Comparison of ENCODE assay signal across 8 cellular contexts in genomic region chr10:100148353-100149211, GRCh38. TPM values are rescaled to one million over a fixed set of nuclear protein-coding genes. Genes with fewer than 3 reads are reported as not detected.
A peak's percentile ranks its signal among the peaks of the same experiment; 100 is the strongest.
DNase-seq lines count a peak whose midpoint lies in the region; ATAC-seq and TF ChIP-seq lines count a peak whose summit lies in the region.

No MANE protein-coding gene starts in this region.

- POLR2A ChIA-PET in HCT116 (lab: Charles Lee): no interaction called here
- POLR2A ChIA-PET in OCI-LY7 (lab: Charles Lee): no interaction called here

- H2AFZ ChIP-seq in HCT116 (ENCODE audit: low read depth, low read length, poor library complexity, severe bottlenecking): no peak overlapping the region
- no peak overlapping the region for H2AFZ ChIP-seq in OCI-LY7 (ENCODE audit: low read length)

- peaks cover 16% of the 10 kb centered on the region for H3K36me3 Mint-ChIP-seq in mesothelial cell of epicardium
- peaks cover 20% of the 10 kb centered on the region for H3K36me3 Mint-ChIP-seq in T-helper 17 cell (ENCODE audit: low read depth)

- ATAC-seq in HCT116: peak; percentile 44
- no peak for ATAC-seq in T-helper 17 cell

- no peaks in the 10 kb centered on the region for H3K9me3 Mint-ChIP-seq in mesothelial cell of epicardium

- CTCF ChIA-PET in HCT116 (lab: Charles Lee) (no interaction called here), OCI-LY7 (lab: Charles Lee; ENCODE audit: unreplicated experiment) (no interaction called here)

- no peak overlapping the region for H3K4me3 ChIP-seq in HCT116 (replicated peaks in 1 of 2; ENCODE audit: low read depth in 1 of 2, low read length in 2 of 2)
- no peak overlapping the region for H3K4me3 ChIP-seq in OCI-LY7 (ENCODE audit: low read depth, low read length, poor library complexity, severe bottlenecking)
- no peak overlapping the region for H3K4me3 ChIP-seq in fibroblast of pulmonary artery (replicated peaks; ENCODE audit: low read depth, low read length)

- TF ChIP-seq CTCF in GM10266 (IDR thresholded peaks at IDR 0.05; ENCODE audit: control insufficient read depth, insufficient read depth, low read depth, missing control alignments) (no peak), HCT116 (IDR thresholded peaks at IDR 0.05 in 2 of 3, conservative IDR thresholded peaks at IDR 0.05 in 1 of 3; ENCODE audit: borderline replicate concordance in 1 of 3, insufficient read depth in 1 of 3, low read depth in 2 of 3, low read length in 2 of 3) (no peak), OCI-LY7 (conservative IDR thresholded peaks at IDR 0.05; ENCODE audit: low read length) (no peak), fibroblast of pulmonary artery (IDR thresholded peaks at IDR 0.05; ENCODE audit: low read length, missing control alignments) (no peak), mesothelial cell of epicardium (IDR thresholded peaks at IDR 0.05; ENCODE audit: unreplicated experiment) (no peak)

- H3K9me3 ChIP-seq in HCT116 (ENCODE audit: control insufficient read depth in 1 of 2, insufficient read depth in 1 of 2, low read depth in 1 of 2, low read length in 2 of 2): no peaks in the 10 kb centered on the region
- no peaks in the 10 kb centered on the region for H3K9me3 ChIP-seq in OCI-LY7 (ENCODE audit: low read length)
- H3K9me3 ChIP-seq in T-helper 17 cell (ENCODE audit: control insufficient read depth, low read length, poor library complexity, severe bottlenecking): no peaks in the 10 kb centered on the region

- H3K9ac ChIP-seq in HCT116 (ENCODE audit: low read length): no peak overlapping the region

- H3K4me3 Mint-ChIP-seq in mesothelial cell of epicardium: no peak overlapping the region
- H3K4me3 Mint-ChIP-seq in T-helper 17 cell: no peak overlapping the region

- peaks cover 7% of the 10 kb centered on the region for H3K4me1 Mint-ChIP-seq in mesothelial cell of epicardium
- no peaks in the 10 kb centered on the region for H3K4me1 Mint-ChIP-seq in T-helper 17 cell

- H3K27me3 Mint-ChIP-seq in mesothelial cell of epicardium (ENCODE audit: low read depth): no peaks in the 10 kb centered on the region
- no peaks in the 10 kb centered on the region for H3K27me3 Mint-ChIP-seq in T-helper 17 cell

- no peak overlapping the region for H3K27ac ChIP-seq in HCT116 (ENCODE audit: low read depth, low read length)
- H3K27ac ChIP-seq in OCI-LY7 (ENCODE audit: low read depth, low read length, poor library complexity, severe bottlenecking): no peak overlapping the region

- no peak for TF ChIP-seq RAD21 in HCT116 (IDR thresholded peaks at IDR 0.05; ENCODE audit: low read depth)

- no peak for TF ChIP-seq POLR2A in HCT116 (IDR thresholded peaks at IDR 0.05; ENCODE audit: borderline replicate concordance, extremely low read depth, insufficient read depth, insufficient read length)

- BruUV-seq in HCT116 (replicated peaks; lab: Mats Ljungman, UMichigan) (no TSS peak), OCI-LY7 (replicated peaks; lab: Mats Ljungman, UMichigan) (no TSS peak)

- H3K4me2 ChIP-seq in HCT116 (ENCODE audit: low read length) (peak overlapping the region; percentile 14; the same call in 1 of the 2 replicates), OCI-LY7 (ENCODE audit: low read length) (no peak overlapping the region)

- no peaks in the 10 kb centered on the region for H3K9me2 ChIP-seq in HCT116 (ENCODE audit: insufficient read depth)
- no peaks in the 10 kb centered on the region for H3K9me2 ChIP-seq in OCI-LY7 (ENCODE audit: insufficient read depth, low read length)

- RAD21 ChIA-PET in HCT116 (lab: Charles Lee; ENCODE audit: low non-redundant PET in 1 of 2, low total read pairs in 2 of 2, uncharacterized antibody in 2 of 2, unreplicated experiment in 2 of 2): no interaction called here

- H3K27ac Mint-ChIP-seq in mesothelial cell of epicardium: no peak overlapping the region
- H3K27ac Mint-ChIP-seq in T-helper 17 cell: no peak overlapping the region

- DNase-seq in GM10266 (ENCODE audit: extremely low spot score) (peak; percentile 60), HCT116 (ENCODE audit: low read depth, low spot score) (peak; percentile 60), OCI-LY7 (ENCODE audit: low spot score) (peak; percentile 11), fibroblast of pulmonary artery (ENCODE audit: low read depth) (peak; percentile 36), DMS114 treated with DMSO at 0.1 percent for 48 hours (lab: John Stamatoyannopoulos, UW; ENCODE audit: unreplicated experiment) (no peak), mesothelial cell of epicardium (ENCODE audit: low spot score in 2 of 2, unreplicated experiment in 2 of 2) (no peak), posterior vena cava (ENCODE audit: low spot score) (no peak), T-helper 17 cell (no peak)

- peaks cover 0 to 28% of the 10 kb centered on the region in 2 experiments; a peak in 2 of 4 replicates for H3K4me1 ChIP-seq in HCT116 (ENCODE audit: control insufficient read depth in 1 of 2, insufficient read depth in 2 of 2, low read length in 2 of 2)
- no peaks in the 10 kb centered on the region for H3K4me1 ChIP-seq in OCI-LY7 (ENCODE audit: insufficient read depth, low read length, poor library complexity, severe bottlenecking)

- no peaks in the 10 kb centered on the region for H3K79me2 ChIP-seq in HCT116 (ENCODE audit: insufficient read depth, low read length)
- H3K79me2 ChIP-seq in OCI-LY7 (ENCODE audit: insufficient read depth, low read depth, low read length): no peaks in the 10 kb centered on the region

- H3K36me3 ChIP-seq in HCT116 (ENCODE audit: control insufficient read depth in 1 of 2, insufficient read depth in 2 of 2, low read length in 2 of 2): peaks cover 24 to 33% of the 10 kb centered on the region in 2 experiments
- H3K36me3 ChIP-seq in OCI-LY7 (ENCODE audit: insufficient read depth, low read length): peaks cover 41% of the 10 kb centered on the region

- no peaks in the 10 kb centered on the region for H3K27me3 ChIP-seq in HCT116 (ENCODE audit: insufficient read depth, low read length)

- intact Hi-C loops in HCT116 (cut with micrococcal nuclease): no loop called here
- intact Hi-C loops in OCI-LY7 (cut with micrococcal nuclease; ENCODE audit: unreplicated experiment): no loop called here
- intact Hi-C loops in posterior vena cava (cut with DNase I): no loop called here

- H4K20me1 ChIP-seq in HCT116 (ENCODE audit: insufficient read depth): no peaks in the 10 kb centered on the region
- H4K20me1 ChIP-seq in OCI-LY7 (ENCODE audit: insufficient read depth, low read length): no peaks in the 10 kb centered on the region

TF ChIP-seq in HCT116, 20 proteins besides CTCF, POLR2A, EP300 and RAD21:
- TF ChIP-seq SP1 (IDR thresholded peaks at IDR 0.05; ENCODE audit: low read depth): peak; percentile 78
- no peak for TF ChIP-seq SIN3A (IDR thresholded peaks at IDR 0.05; ENCODE audit: low read depth)
- TF ChIP-seq CEBPB (IDR thresholded peaks at IDR 0.05; ENCODE audit: low read depth): peak; percentile 91
- TF ChIP-seq FOSL1 (IDR thresholded peaks at IDR 0.05; ENCODE audit: low read depth): peak; percentile 87
- TF ChIP-seq, protein P1, sequence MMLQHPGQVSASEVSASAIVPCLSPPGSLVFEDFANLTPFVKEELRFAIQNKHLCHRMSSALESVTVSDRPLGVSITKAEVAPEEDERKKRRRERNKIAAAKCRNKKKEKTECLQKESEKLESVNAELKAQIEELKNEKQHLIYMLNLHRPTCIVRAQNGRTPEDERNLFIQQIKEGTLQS (IDR thresholded peaks at IDR 0.05): 0 out of 2 replicates have a peak, but pooled peaks have one; percentile 11
- TF ChIP-seq TCF7L2 (IDR thresholded peaks at IDR 0.05; ENCODE audit: borderline replicate concordance, extremely low read depth, insufficient read depth, insufficient read length): peak; percentile 35
- TF ChIP-seq ZNF274 (IDR thresholded peaks at IDR 0.05; ENCODE audit: low read depth, low read length): no peak
- no peak for TF ChIP-seq EZH2 (IDR thresholded peaks at IDR 0.05)
- TF ChIP-seq YY1 (IDR thresholded peaks at IDR 0.05; ENCODE audit: extremely low read depth, insufficient replicate concordance, low read depth, low read length): no peak
- TF ChIP-seq JUND (IDR thresholded peaks at IDR 0.05): peak; percentile 82
- TF ChIP-seq, protein P2, sequence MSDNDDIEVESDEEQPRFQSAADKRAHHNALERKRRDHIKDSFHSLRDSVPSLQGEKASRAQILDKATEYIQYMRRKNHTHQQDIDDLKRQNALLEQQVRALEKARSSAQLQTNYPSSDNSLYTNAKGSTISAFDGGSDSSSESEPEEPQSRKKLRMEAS (IDR thresholded peaks at IDR 0.05): peak; percentile 46; the same call in 1 of the 2 replicates
- no peak for TF ChIP-seq EZH2phosphoT487 (IDR thresholded peaks at IDR 0.05; ENCODE audit: borderline replicate concordance)
- TF ChIP-seq CBX3 (IDR thresholded peaks at IDR 0.05; ENCODE audit: low read depth): peak; percentile 71; the same call in 1 of the 2 replicates
- TF ChIP-seq EGR1 (IDR thresholded peaks at IDR 0.05; ENCODE audit: low read depth): peak; percentile 50; the same call in 1 of the 2 replicates

RNA-seq across cellular contexts. Expression of gene ERLIN1, which starts 37.2 kb away (rescaled TPM):
- 64.5 TPM for total RNA-seq in HCT116 (2021; ENCODE audit: unreplicated experiment)
- 47.1 and 57.9 TPM in 2 replicates for polyA plus RNA-seq in HCT116 (2012)
- 24.7 and 26.7 TPM in 2 replicates for total RNA-seq in OCI-LY7 (2014; rRNA removed; shearing (Covaris generic))
- total RNA-seq in OCI-LY7 (2022): 24.1 and 25.6 TPM in 2 replicates
- 29.0 to 32.5 TPM (median 29.5 TPM) in 3 replicates for total RNA-seq in mesothelial cell of epicardium
- 10 to 100 TPM; 17.3 to 20.0 TPM for total RNA-seq in posterior vena cava
- 1 to 10 TPM; 3.7 to 5.7 TPM for total RNA-seq in T-helper 17 cell

Comparison
In these comparisons a context has a peak if more than half of its experiments do, and no peak if none do; other contexts are left out.
1. DNase-seq: peak in GM10266 (single experiment), HCT116 (single experiment), OCI-LY7 (single experiment) and fibroblast of pulmonary artery (single experiment); none in DMS114 treated with DMSO at 0.1 percent for 48 hours (single experiment), mesothelial cell of epicardium (0 of 2), posterior vena cava (single experiment) and T-helper 17 cell (0 of 3).